ENCODE assay signal across 11 cellular contexts in the genomic region with DNA sequence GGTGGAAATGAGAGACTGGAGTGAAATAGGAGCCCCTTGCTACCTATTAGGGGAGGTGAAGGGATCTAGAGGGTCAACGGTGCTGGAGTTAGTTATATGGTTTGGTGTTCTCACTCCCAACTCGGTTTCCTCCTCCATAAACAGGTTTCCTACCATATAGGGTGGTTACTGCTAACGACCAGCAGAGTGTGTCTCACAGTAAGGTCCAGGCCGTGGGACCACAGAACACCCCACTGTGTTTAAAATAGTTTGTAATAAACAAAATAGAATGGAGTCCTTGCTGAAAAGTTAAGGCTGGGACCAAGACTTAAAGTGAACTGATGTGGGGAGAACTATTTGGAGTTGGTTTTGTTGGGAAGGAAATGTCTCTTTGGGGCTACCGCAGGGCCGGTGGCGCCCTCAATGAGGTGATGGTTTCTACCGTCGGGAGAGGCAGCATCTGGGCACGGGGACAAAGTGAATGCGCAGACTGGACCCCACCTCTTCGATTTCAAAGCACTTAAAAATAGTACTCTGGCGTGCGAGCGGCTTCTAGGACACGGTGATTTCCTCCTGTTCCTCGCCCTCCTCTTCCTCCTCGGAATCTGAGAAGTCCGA. TPM values are rescaled to one million over a fixed set of nuclear protein-coding genes. Genes with fewer than 3 reads are reported as not detected.
DNase-seq lines count a peak whose midpoint lies in the region; ATAC-seq and TF ChIP-seq lines count a peak whose summit lies in the region.
"Had no signal": no experiment of that assay in that cellular context is flagged by ENCODE, and none has a peak within 500 bp of the region (broad histone marks: within the 10 kb centered on the region; RNA-seq: fewer than 3 reads in every experiment).

No MANE protein-coding gene starts in this region.

- intact Hi-C loops in CD8-positive, alpha-beta T cell (cut with DNase I, micrococcal nuclease), result loop anchor here in 1 of 2 experiments (10.0 kb wide), 1 partner anchor 209 kb away; the partner anchor contains the start of gene HTATIP2
- intact Hi-C loops in natural killer cell (cut with micrococcal nuclease), result no loop called here
- intact Hi-C loops in left ventricle myocardium superior (cut with micrococcal nuclease), result no loop called here

- peaks cover 28% of the 10 kb centered on the region for H3F3A ChIP-seq in GM23338 (replicated peaks; ENCODE audit: low read depth)

- H4K20me1 ChIP-seq in GM23338 (replicated peaks; ENCODE audit: insufficient read depth), result peaks cover 8% of the 10 kb centered on the region

- no peak overlapping the region for H3K27ac ChIP-seq in CD8-positive, alpha-beta T cell (ENCODE audit: low read depth, low read length)
- no peak overlapping the region for H3K27ac ChIP-seq in GM23338 (ENCODE audit: low read depth)
- H3K27ac ChIP-seq in coronary artery, result no peak overlapping the region
- H3K27ac ChIP-seq: adrenal gland had no signal

- H3K36me3 ChIP-seq in CD8-positive, alpha-beta T cell (ENCODE audit: insufficient read depth, low read length), result no peaks in the 10 kb centered on the region
- H3K36me3 ChIP-seq in GM23338 (ENCODE audit: insufficient read depth), result no peaks in the 10 kb centered on the region; the same call in 1 of the 2 replicates
- H3K36me3 ChIP-seq: adrenal gland had no signal

- peaks cover 11% of the 10 kb centered on the region for H3K4me1 ChIP-seq in CD8-positive, alpha-beta T cell (ENCODE audit: insufficient read depth, low read length)
- H3K4me1 ChIP-seq in GM23338 (ENCODE audit: insufficient read depth), result peaks cover 52% of the 10 kb centered on the region

- peaks cover 43% of the 10 kb centered on the region for H3K27me3 Mint-ChIP-seq in CD8-positive, alpha-beta T cell (ENCODE audit: low read depth)
- H3K27me3 Mint-ChIP-seq in GM23338 (ENCODE audit: insufficient read depth, low read depth, poor library complexity), result peaks cover 68% of the 10 kb centered on the region
- H3K27me3 Mint-ChIP-seq in natural killer cell (ENCODE audit: low read depth in 2 of 2), result peaks cover 53 to 71% of the 10 kb centered on the region in 2 donors

- POLR2A ChIA-PET in CD8-positive, alpha-beta T cell (lab: Charles Lee), result no interaction called here

- H3K4me3 Mint-ChIP-seq in CD8-positive, alpha-beta T cell, result peak overlapping the region; percentile 82
- peak overlapping the region; percentile 87 for H3K4me3 Mint-ChIP-seq in GM23338
- H3K4me3 Mint-ChIP-seq in natural killer cell, result peak overlapping the region; percentile 83

- TF ChIP-seq CTCF in CD8-positive, alpha-beta T cell (IDR thresholded peaks at IDR 0.05), result no peak
- peak; percentile 11 to 27; a peak in 2 of 4 replicates for TF ChIP-seq CTCF in GM23338 (conservative IDR thresholded peaks at IDR 0.05; ENCODE audit: low read depth in 2 of 2)
- no peak for TF ChIP-seq CTCF in coronary artery (IDR thresholded peaks at IDR 0.05)
- no peak for TF ChIP-seq CTCF in natural killer cell (IDR thresholded peaks at IDR 0.05)

- CTCF ChIA-PET in CD8-positive, alpha-beta T cell (lab: Charles Lee), result interaction anchor here (1.0 to 2.3 kb wide), 2 partner anchors 27 to 28 kb away, joined by 6 to 10 read pairs; no protein-coding TSS in a partner anchor

- no peaks in the 10 kb centered on the region for H3K9me2 ChIP-seq in GM23338 (ENCODE audit: insufficient read depth)

- no peaks in the 10 kb centered on the region for H3K36me3 Mint-ChIP-seq in CD8-positive, alpha-beta T cell
- H3K36me3 Mint-ChIP-seq in GM23338 (ENCODE audit: low read depth) (no peaks in the 10 kb centered on the region; the same call in 2 of the 3 replicates), natural killer cell (peaks cover 13% of the 10 kb centered on the region)

- peaks cover 30% of the 10 kb centered on the region for H3K27me3 ChIP-seq in CD8-positive, alpha-beta T cell (ENCODE audit: insufficient read depth, low read length)
- H3K27me3 ChIP-seq in GM23338 (ENCODE audit: insufficient read depth), result peaks cover 78% of the 10 kb centered on the region

- H3K4me3 ChIP-seq in CD8-positive, alpha-beta T cell (ENCODE audit: low read depth, low read length), result peak overlapping the region; percentile 64
- H3K4me3 ChIP-seq in GM23338, result peak overlapping the region; percentile 81
- peak overlapping the region; percentile 62 for H3K4me3 ChIP-seq in coronary artery

- H3K27ac Mint-ChIP-seq in CD8-positive, alpha-beta T cell, result peak overlapping the region; percentile 49
- H3K27ac Mint-ChIP-seq in GM23338, result no peak overlapping the region
- peak overlapping the region in 1 of 2 donors; percentile 70 for H3K27ac Mint-ChIP-seq in natural killer cell

- H3K9me3 ChIP-seq in CD8-positive, alpha-beta T cell (ENCODE audit: low read length), result no peaks in the 10 kb centered on the region
- H3K9me3 ChIP-seq: adrenal gland had no signal

- H3K79me2 ChIP-seq in GM23338 (replicated peaks; ENCODE audit: insufficient read depth), result no peaks in the 10 kb centered on the region

- peak overlapping the region; percentile 79 for H3K4me2 ChIP-seq in GM23338

- H3K9me3 Mint-ChIP-seq in CD8-positive, alpha-beta T cell, result no peaks in the 10 kb centered on the region
- H3K9me3 Mint-ChIP-seq in GM23338 (no peaks in the 10 kb centered on the region; the same call in 2 of the 3 replicates), natural killer cell (peaks cover 0 to 3% of the 10 kb centered on the region in 2 donors)

- no peak for DNase-seq in CD8-positive, alpha-beta T cell
- DNase-seq in GM23338 (ENCODE audit: low spot score) (peak; percentile 57), coronary artery (ENCODE audit: low spot score) (no peak), natural killer cell (no peak), epidermal melanocyte (ENCODE audit: insufficient read length, low spot score) (no peak), left ventricle myocardium superior (no peak)
- DNase-seq: adrenal gland, occipital lobe had no signal

- H2AFZ ChIP-seq in GM23338, result peak overlapping the region; percentile 97

- ATAC-seq in CD8-positive, alpha-beta T cell, result no peak
- ATAC-seq in GM23338, result peak; percentile 6
- no peak for ATAC-seq in natural killer cell
- ATAC-seq in left ventricle myocardium superior, result no peak
- no peak for ATAC-seq in GM21381 (IDR thresholded peaks at IDR 0.05; ENCODE audit: unreplicated experiment)
- ATAC-seq in GM18858 (IDR thresholded peaks at IDR 0.05; ENCODE audit: unreplicated experiment), result no peak

- H3K4me1 Mint-ChIP-seq in CD8-positive, alpha-beta T cell (ENCODE audit: low read depth), result peaks cover 24% of the 10 kb centered on the region
- peaks cover 43% of the 10 kb centered on the region for H3K4me1 Mint-ChIP-seq in GM23338
- H3K4me1 Mint-ChIP-seq in natural killer cell, result peaks cover 29 to 32% of the 10 kb centered on the region in 2 donors

TF ChIP-seq in GM23338, 12 proteins besides CTCF, POLR2A, EP300 and RAD21:
- no peak for TF ChIP-seq ZNF331 (CRISPR knock-in tag; IDR thresholded peaks at IDR 0.05; ENCODE audit: low read depth)
- TF ChIP-seq EZH2 (IDR thresholded peaks at IDR 0.05; ENCODE audit: low read depth, unreplicated experiment), result peak; percentile 65
- TF ChIP-seq EZH2phosphoT487 (IDR thresholded peaks at IDR 0.05; ENCODE audit: unreplicated experiment), result no peak
- TF ChIP-seq, protein P1, sequence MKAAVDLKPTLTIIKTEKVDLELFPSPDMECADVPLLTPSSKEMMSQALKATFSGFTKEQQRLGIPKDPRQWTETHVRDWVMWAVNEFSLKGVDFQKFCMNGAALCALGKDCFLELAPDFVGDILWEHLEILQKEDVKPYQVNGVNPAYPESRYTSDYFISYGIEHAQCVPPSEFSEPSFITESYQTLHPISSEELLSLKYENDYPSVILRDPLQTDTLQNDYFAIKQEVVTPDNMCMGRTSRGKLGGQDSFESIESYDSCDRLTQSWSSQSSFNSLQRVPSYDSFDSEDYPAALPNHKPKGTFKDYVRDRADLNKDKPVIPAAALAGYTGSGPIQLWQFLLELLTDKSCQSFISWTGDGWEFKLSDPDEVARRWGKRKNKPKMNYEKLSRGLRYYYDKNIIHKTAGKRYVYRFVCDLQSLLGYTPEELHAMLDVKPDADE (IDR thresholded peaks at IDR 0.05), result no peak

RNA-seq across cellular contexts. Expression of gene DBX1, which starts 4.5 kb away (rescaled TPM):
- not detected for total RNA-seq in CD8-positive, alpha-beta T cell
- total RNA-seq in GM23338 (2014; rRNA removed; shearing (Covaris generic)), result not detected in 2 replicates
- 0.16 TPM in 1 of 2 replicates, not detected in the other for polyA plus RNA-seq in GM23338 (2016; fragmentation: Nextera tagmentation; extraction: Ambion mirVana)
- total RNA-seq in natural killer cell (not detected), left ventricle myocardium superior (not detected)
- total RNA-seq: adrenal gland, occipital lobe had no signal
- polyA plus RNA-seq: adrenal gland, thymus had no signal

Comparison
In these comparisons a context has a peak if more than half of its experiments do, and no peak if none do; other contexts are left out.
1. CTCF ChIP-seq: peak in GM23338 (2 of 2); none in CD8-positive, alpha-beta T cell (single experiment), coronary artery (single experiment) and natural killer cell (single experiment).
2. Peak in every context shown above with its lines, with median percentiles within 50 percentile points of each other: H3K4me3 ChIP-seq and H3K4me3 Mint-ChIP-seq.